Comparison of ENCODE assay signal across 8 cellular contexts in genomic region chr10:24844742-24845141, GRCh38.
"Had no signal": no experiment of that assay in that cellular context is flagged by ENCODE, and none has a peak within 500 bp of the region (broad histone marks: within the 10 kb centered on the region; RNA-seq: fewer than 3 reads in every experiment).

No MANE protein-coding gene starts in this region.

- H2AFZ ChIP-seq: GM23338 had no signal

- H3K4me3 Mint-ChIP-seq: GM23338, H9 had no signal

- DNase-seq: H9, HCEC 1CT, IMR-90, KG1 had no signal

- H3K4me3 ChIP-seq: GM23338 had no signal

- H3K4me2 ChIP-seq: GM23338 had no signal

- FAIRE-seq: H1, H54 had no signal

- H3K27ac Mint-ChIP-seq: GM23338, H9 had no signal

- H3K27ac ChIP-seq: HL-60 had no signal

- ATAC-seq: GM23338 had no signal

- H3K9me3 Mint-ChIP-seq: GM23338, H9 had no signal
